In genomic region chr3:59772416-59773408, GRCh38 we compare ENCODE assay signal across 8 cellular contexts.
DNase-seq lines count a peak whose midpoint lies in the region; ATAC-seq, FAIRE-seq and TF ChIP-seq lines count a peak whose summit lies in the region.
"Had no signal": no experiment of that assay in that cellular context is flagged by ENCODE, and none has a peak within 500 bp of the region (broad histone marks: within the 10 kb centered on the region; RNA-seq: fewer than 3 reads in every experiment).

No MANE protein-coding gene starts in this region.

- H3K4me3 ChIP-seq in HL-60 (replicated peaks; ENCODE audit: insufficient read depth, low read length) (no peak overlapping the region), GM12878 (no peak overlapping the region)

- H3K27me3 ChIP-seq in HL-60 (ENCODE audit: insufficient read depth, poor library complexity, severe bottlenecking): no peaks in the 10 kb centered on the region
- no peaks in the 10 kb centered on the region; a peak in 2 of 4 replicates for H3K27me3 ChIP-seq in GM12878 (replicated peaks in 1 of 2; ENCODE audit: control insufficient read depth in 2 of 2, insufficient read depth in 2 of 2, low read length in 1 of 2)

- peaks cover 18% of the 10 kb centered on the region for H3K36me3 Mint-ChIP-seq in activated CD4-positive, alpha-beta T cell treated with anti-CD3 and anti-CD28 coated beads, Interleukin-2, amount 10 ng/mL, durations not matched to agents 24 days and 14 days (ENCODE audit: low read depth)

- TF ChIP-seq RAD21 in GM12878 (IDR thresholded peaks at IDR 0.05; ENCODE audit: insufficient read depth, low read depth, low read length): no peak

- TF ChIP-seq CTCF in HL-60 (IDR thresholded peaks at IDR 0.05; ENCODE audit: insufficient read depth, low read length): no peak
- TF ChIP-seq CTCF in GM12878 (IDR thresholded peaks at IDR 0.05 in 2 of 3, conservative IDR thresholded peaks at IDR 0.05 in 1 of 3; ENCODE audit: control insufficient read depth in 2 of 3, extremely low read depth in 1 of 3, insufficient read depth in 1 of 3, low read depth in 3 of 3, low read length in 3 of 3): no peak

- FAIRE-seq in GM12878 (lab: Jason Lieb, UNC): no peak

- CTCF ChIA-PET in GM12878 (lab: Yijun Ruan, JAX): interaction anchor here (0.6 to 0.7 kb wide), 2 partner anchors 41 to 541 kb away, joined by 3 to 4 read pairs; no protein-coding TSS in a partner anchor

- peaks cover 3% of the 10 kb centered on the region for H3K9me3 Mint-ChIP-seq in activated CD4-positive, alpha-beta T cell treated with anti-CD3 and anti-CD28 coated beads, Interleukin-2, amount 10 ng/mL, durations not matched to agents 24 days and 14 days

- in situ Hi-C loops in GM12878 (cut with MboI): no loop called here

- no peak overlapping the region for H2AFZ ChIP-seq in GM12878 (ENCODE audit: control insufficient read depth, low read depth, low read length)

- BruUV-seq in GM12878 (replicated peaks; lab: Mats Ljungman, UMichigan): no TSS peak

- H3K36me3 ChIP-seq in GM12878 (ENCODE audit: control insufficient read depth in 2 of 2, insufficient read depth in 2 of 2, low read length in 1 of 2): no peaks in the 10 kb centered on the region

- H3K27me3 Mint-ChIP-seq in activated CD4-positive, alpha-beta T cell treated with anti-CD3 and anti-CD28 coated beads, Interleukin-2, amount 10 ng/mL, durations not matched to agents 24 days and 14 days: no peaks in the 10 kb centered on the region

- peak overlapping the region; percentile 56 for H3K4me3 Mint-ChIP-seq in activated CD4-positive, alpha-beta T cell treated with anti-CD3 and anti-CD28 coated beads, Interleukin-2, amount 10 ng/mL, durations not matched to agents 24 days and 14 days

- no peaks in the 10 kb centered on the region for H4K20me1 ChIP-seq in GM12878 (ENCODE audit: control insufficient read depth, insufficient read depth)

- 29% methylated on average over 12 of the region's 12 CpGs for WGBS in GM12878 (ENCODE audit: insufficient coverage, insufficient replicate concordance, low lambda C conversion rate, missing lambda C conversion rate)

- no peak overlapping the region for H3K9ac ChIP-seq in GM12878 (ENCODE audit: control insufficient read depth, insufficient read depth, low read length)

- peaks cover 11% of the 10 kb centered on the region for H3K4me1 ChIP-seq in GM12878 (ENCODE audit: control insufficient read depth, insufficient read depth, low read length)

- peak overlapping the region; percentile 67 for H3K27ac Mint-ChIP-seq in activated CD4-positive, alpha-beta T cell treated with anti-CD3 and anti-CD28 coated beads, Interleukin-2, amount 10 ng/mL, durations not matched to agents 24 days and 14 days

- ATAC-seq in GM12878 (peak; percentile 83), GM18907 (IDR thresholded peaks at IDR 0.05; ENCODE audit: unreplicated experiment) (no peak)

- POLR2A ChIA-PET in GM12878 (lab: Charles Lee): no interaction called here

- peaks cover 45% of the 10 kb centered on the region for H3K4me1 Mint-ChIP-seq in activated CD4-positive, alpha-beta T cell treated with anti-CD3 and anti-CD28 coated beads, Interleukin-2, amount 10 ng/mL, durations not matched to agents 24 days and 14 days

- peak overlapping the region; percentile 35 for H3K27ac ChIP-seq in HL-60 (replicated peaks)
- no peak overlapping the region for H3K27ac ChIP-seq in GM12878 (ENCODE audit: control insufficient read depth, insufficient read depth)

- no peaks in the 10 kb centered on the region for H3K79me2 ChIP-seq in GM12878 (ENCODE audit: control insufficient read depth, insufficient read depth, low read length)

- DNase-seq in HL-60 (ENCODE audit: low read depth in 1 of 2, low spot score in 1 of 2) (peak in 1 of 2 experiments; percentile 66), GM12878 (ENCODE audit: low read depth, low spot score) (no peak), NCI-H2227 treated with DMSO at 0.1 percent for 48 hours (lab: John Stamatoyannopoulos, UW) (no peak), nucleus accumbens (lab: John Stamatoyannopoulos, UW) (no peak)
- DNase-seq in activated CD4-positive, alpha-beta T cell treated with anti-CD3 and anti-CD28 coated beads, Interleukin-2, amount 10 ng/mL, durations not matched to agents 24 days and 14 days: peak; percentile 90
- peak; percentile 4 for DNase-seq in stimulated activated CD8-positive, alpha-beta memory T cell treated with anti-CD3 and anti-CD28 coated beads, Interleukin-12 subunit alpha, Interleukin-12 subunit beta, amount 100 ng/mL, for 4 hours (ENCODE audit: low read depth)
- DNase-seq: NCI-H2081 had no signal

- no peak for TF ChIP-seq POLR2A in GM12878 (IDR thresholded peaks at IDR 0.05; ENCODE audit: low read depth, low read length)

- peak overlapping the region; percentile 38 for H3K4me2 ChIP-seq in GM12878 (ENCODE audit: control insufficient read depth, insufficient read depth)

- intact Hi-C loops in activated CD4-positive, alpha-beta T cell treated with anti-CD3 and anti-CD28 coated beads, Interleukin-2, amount 10 ng/mL, durations not matched to agents 24 days and 14 days (cut with micrococcal nuclease): loop anchor here (2.0 to 10.0 kb wide), 2 partner anchors 18 to 282 kb away; no protein-coding TSS in a partner anchor
- intact Hi-C loops in GM12878 (cut with micrococcal nuclease; ENCODE audit: unreplicated experiment): no loop called here

- RAD21 ChIA-PET in GM12878 (lab: Charles Lee; ENCODE audit: unreplicated experiment): interaction anchor here (0.7 to 1.3 kb wide), 3 partner anchors 13 to 85 kb away, joined by 3 read pairs; no protein-coding TSS in a partner anchor

- no peak for TF ChIP-seq EP300 in GM12878 (IDR thresholded peaks at IDR 0.05; ENCODE audit: borderline replicate concordance in 1 of 2, control insufficient read depth in 1 of 2, low read depth in 2 of 2, low read length in 2 of 2)

- no peaks in the 10 kb centered on the region for H3K9me3 ChIP-seq in GM12878 (replicated peaks; ENCODE audit: control insufficient read depth, insufficient read depth, low read length)

- SMC1A ChIA-PET in GM12878 (lab: Charles Lee; ENCODE audit: uncharacterized antibody, unreplicated experiment): interaction anchor here (1.1 to 2.1 kb wide), 7 partner anchors 9 to 85 kb away, joined by 3 to 7 read pairs (median 5); no protein-coding TSS in a partner anchor

TF ChIP-seq in GM12878, 131 proteins besides CTCF, POLR2A, EP300 and RAD21:
- TF ChIP-seq USF1 (IDR thresholded peaks at IDR 0.05; ENCODE audit: borderline replicate concordance, extremely low read length, insufficient read depth, low read depth, low read length): no peak
- TF ChIP-seq EZH2 (IDR thresholded peaks at IDR 0.05; ENCODE audit: borderline replicate concordance, control insufficient read depth, low read depth, low read length): no peak
- no peak for TF ChIP-seq CUX1 (IDR thresholded peaks at IDR 0.05; ENCODE audit: insufficient replicate concordance, low read depth, low read length)
- no peak for TF ChIP-seq DPF2 (IDR thresholded peaks at IDR 0.05)
- TF ChIP-seq IRF4 (IDR thresholded peaks at IDR 0.05; ENCODE audit: low read depth, low read length): no peak
- TF ChIP-seq RUNX3 (IDR thresholded peaks at IDR 0.05; ENCODE audit: low read length): peak; percentile 73

Comparison
In these comparisons a context has a peak if more than half of its experiments do, and no peak if none do; other contexts are left out.
1. DNase-seq: peak in activated CD4-positive, alpha-beta T cell treated with anti-CD3 and anti-CD28 coated beads, Interleukin-2, amount 10 ng/mL, durations not matched to agents 24 days and 14 days (single experiment) and stimulated activated CD8-positive, alpha-beta memory T cell treated with anti-CD3 and anti-CD28 coated beads, Interleukin-12 subunit alpha, Interleukin-12 subunit beta, amount 100 ng/mL, for 4 hours (single experiment); none in GM12878 (single experiment), NCI-H2227 treated with DMSO at 0.1 percent for 48 hours (single experiment) and nucleus accumbens (0 of 56).